Comparison of ENCODE assay signal across 9 cellular contexts in genomic region chr15:75905231-75905630, GRCh38. TPM values are rescaled to one million over a fixed set of nuclear protein-coding genes. Genes with fewer than 3 reads are reported as not detected.
DNase-seq lines count a peak whose midpoint lies in the region; ATAC-seq and TF ChIP-seq lines count a peak whose summit lies in the region.
"Had no signal": no experiment of that assay in that cellular context is flagged by ENCODE, and none has a peak within 500 bp of the region (broad histone marks: within the 10 kb centered on the region; RNA-seq: fewer than 3 reads in every experiment).

No MANE protein-coding gene starts in this region.

- ATAC-seq in stimulated activated naive CD8-positive, alpha-beta T cell treated with anti-CD3 and anti-CD28 coated beads, Interleukin-15, Interleukin-2, amounts not matched to agents 100 U/mL and 50 U/mL, for 24 hours = no peak
- ATAC-seq in HG02678 (IDR thresholded peaks at IDR 0.05; ENCODE audit: unreplicated experiment) (no peak), GM21786 (IDR thresholded peaks at IDR 0.05; ENCODE audit: unreplicated experiment) (no peak)

- H3K4me3 Mint-ChIP-seq in stimulated activated naive CD8-positive, alpha-beta T cell treated with anti-CD3 and anti-CD28 coated beads, Interleukin-15, Interleukin-2, amounts not matched to agents 100 ng/mL and 50 ng/mL, for 24 hours = peak overlapping the region; percentile 97
- H3K4me3 Mint-ChIP-seq in glutamatergic neuron (ENCODE audit: unreplicated experiment) = peak overlapping the region; percentile 94

- H3K36me3 Mint-ChIP-seq in stimulated activated naive CD8-positive, alpha-beta T cell treated with anti-CD3 and anti-CD28 coated beads, Interleukin-15, Interleukin-2, amounts not matched to agents 100 ng/mL and 50 ng/mL, for 24 hours (ENCODE audit: low read depth) = peaks cover 41% of the 10 kb centered on the region
- peaks cover 5% of the 10 kb centered on the region for H3K36me3 Mint-ChIP-seq in glutamatergic neuron (ENCODE audit: unreplicated experiment)

- TF ChIP-seq POLR2A in adrenal gland (IDR thresholded peaks at IDR 0.05) = no peak

- peaks cover 47% of the 10 kb centered on the region for H3K4me1 Mint-ChIP-seq in stimulated activated naive CD8-positive, alpha-beta T cell treated with anti-CD3 and anti-CD28 coated beads, Interleukin-15, Interleukin-2, amounts not matched to agents 100 ng/mL and 50 ng/mL, for 24 hours (ENCODE audit: low read depth)
- peaks cover 29% of the 10 kb centered on the region for H3K4me1 Mint-ChIP-seq in glutamatergic neuron (ENCODE audit: low read depth, unreplicated experiment)

- H3K27me3 ChIP-seq in adrenal gland = no peaks in the 10 kb centered on the region
- H3K27me3 ChIP-seq: esophagus squamous epithelium had no signal

- H3K4me1 ChIP-seq in adrenal gland (replicated peaks in 1 of 2) = peaks cover 0 to 25% of the 10 kb centered on the region in 2 donors

- DNase-seq in stimulated activated naive CD8-positive, alpha-beta T cell treated with anti-CD3 and anti-CD28 coated beads, Interleukin-15, Interleukin-2, amounts not matched to agents 100 U/mL and 50 U/mL, for 24 hours = no peak
- DNase-seq in glutamatergic neuron (no peak), adrenal gland (no peak)
- DNase-seq in activated effector memory CD4-positive, alpha-beta T cell treated with Interleukin-2 at 50 U/mL for 16 hours = no peak
- DNase-seq: esophagus squamous epithelium had no signal

- TF ChIP-seq CTCF in VCaP (conservative IDR thresholded peaks at IDR 0.05) (no peak), glutamatergic neuron (IDR thresholded peaks at IDR 0.05; ENCODE audit: partially characterized antibody, unreplicated experiment) (no peak), adrenal gland (IDR thresholded peaks at IDR 0.05) (no peak)

- H3K36me3 ChIP-seq in adrenal gland (replicated peaks in 1 of 2) = no peaks in the 10 kb centered on the region

- intact Hi-C loops in adrenal gland (cut with DNase I) = no loop called here

- peak overlapping the region; percentile 76 for H3K27ac Mint-ChIP-seq in stimulated activated naive CD8-positive, alpha-beta T cell treated with anti-CD3 and anti-CD28 coated beads, Interleukin-15, Interleukin-2, amounts not matched to agents 100 ng/mL and 50 ng/mL, for 24 hours
- H3K27ac Mint-ChIP-seq in glutamatergic neuron (ENCODE audit: unreplicated experiment) = peak overlapping the region; percentile 88

- H3K27me3 Mint-ChIP-seq in stimulated activated naive CD8-positive, alpha-beta T cell treated with anti-CD3 and anti-CD28 coated beads, Interleukin-15, Interleukin-2, amounts not matched to agents 100 ng/mL and 50 ng/mL, for 24 hours = no peaks in the 10 kb centered on the region
- H3K27me3 Mint-ChIP-seq in glutamatergic neuron (ENCODE audit: unreplicated experiment) = peaks cover 13% of the 10 kb centered on the region

- H3K9me3 ChIP-seq in adrenal gland (replicated peaks in 1 of 3) = no peaks in the 10 kb centered on the region
- H3K9me3 ChIP-seq: esophagus squamous epithelium had no signal

- H3K4me3 ChIP-seq in adrenal gland = no peak overlapping the region

- 86 to 94% (median 91%) methylated on average over 5 of the region's 5 CpGs for WGBS in adrenal gland, 4 donors

- no peaks in the 10 kb centered on the region for H3K9me3 Mint-ChIP-seq in stimulated activated naive CD8-positive, alpha-beta T cell treated with anti-CD3 and anti-CD28 coated beads, Interleukin-15, Interleukin-2, amounts not matched to agents 100 ng/mL and 50 ng/mL, for 24 hours
- peaks cover 23% of the 10 kb centered on the region for H3K9me3 Mint-ChIP-seq in glutamatergic neuron (ENCODE audit: unreplicated experiment)

- peak overlapping the region; percentile 92 for H3K27ac ChIP-seq in VCaP
- H3K27ac ChIP-seq in adrenal gland = no peak overlapping the region

RNA-seq across cellular contexts. Expression of gene FBXO22, which starts 1.6 kb away (rescaled TPM):
- 45.1 TPM for total RNA-seq in glutamatergic neuron (ENCODE audit: unreplicated experiment)
- 10 to 100 TPM; 16.6 to 40.8 (median 26.4) TPM for total RNA-seq in adrenal gland
- 10 to 100 TPM in 1 of 3 donors, 1 to 10 TPM in 2; 5.1 to 28.7 (median 5.4) TPM for polyA plus RNA-seq in adrenal gland
